26 cellular contexts compared by ENCODE assay signal in the genomic region with DNA sequence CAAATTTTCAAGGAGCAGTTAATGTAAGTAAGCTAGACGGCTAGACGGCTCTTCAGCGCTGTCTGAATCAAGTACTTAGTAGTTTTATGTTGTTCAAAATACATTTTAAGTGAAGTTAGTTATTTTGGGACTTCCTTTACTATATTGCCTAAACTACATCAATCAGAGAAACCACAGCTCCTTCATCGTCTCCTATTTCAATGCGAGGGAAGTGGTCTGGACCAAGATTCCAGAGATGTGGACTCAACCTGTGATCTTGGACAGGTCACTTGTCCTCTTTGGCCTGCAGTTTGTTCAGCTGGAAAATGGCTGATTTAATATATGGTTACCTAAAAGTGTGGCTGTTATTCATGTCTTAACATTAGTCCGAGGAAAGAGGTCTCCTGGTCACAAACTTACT.
"Had no signal": no experiment of that assay in that cellular context is flagged by ENCODE, and none has a peak within 500 bp of the region (broad histone marks: within the 10 kb centered on the region; RNA-seq: fewer than 3 reads in every experiment).

No MANE protein-coding gene starts in this region.

- H3K27me3 ChIP-seq: left lung, neural progenitor cell, neutrophil, right lobe of liver, tibial nerve, uterus had no signal

- DNase-seq: immature natural killer cell; kidney; left colon; left lung; mesendoderm; naive B cell; natural killer cell; nephron progenitor cell; occipital lobe; psoas muscle; right lobe of liver; stimulated activated CD4-positive, alpha-beta T cell treated with anti-CD3 and anti-CD28 coated beads, Interleukin-1b, Interleukin-23, amount 100 ng/mL, for 48 hours; stimulated activated CD4-positive, alpha-beta T cell treated with anti-CD3 and anti-CD28 coated beads, Interleukin-2, amount 100 ng/mL, for 48 hours; stimulated activated CD4-positive, alpha-beta T cell treated with anti-CD3 and anti-CD28 coated beads, Interleukin-4, amount 100 ng/mL, for 4 hours; stimulated activated CD8-positive, alpha-beta memory T cell treated with anti-CD3 and anti-CD28 coated beads, Interleukin-4, amount 100 ng/mL, for 48 hours; stimulated activated naive CD4-positive, alpha-beta T cell treated with Interleukin-2 at 50 U/mL for 16 hours; stimulated activated naive CD8-positive, alpha-beta T cell treated with anti-CD3 and anti-CD28 coated beads, Interleukin-15, amount 100 ng/mL, for 72 hours; substantia nigra; uterus had no signal

- H3K27ac ChIP-seq: left lung, neural progenitor cell, neutrophil, parathyroid adenoma, psoas muscle, right lobe of liver, tibial nerve, uterus had no signal

- H3K4me2 ChIP-seq: neural progenitor cell, smooth muscle cell had no signal

- ATAC-seq: left colon; left lung; natural killer cell; psoas muscle; right lobe of liver; stimulated activated memory B cell treated with anti-CD40 and anti-IgM and Interleukin-4, amounts not matched to agents 10 μg/mL and 1 μg/mL and 100 μg/mL, for 72 hours; stimulated activated naive CD8-positive, alpha-beta T cell treated with anti-CD3 and anti-CD28 coated beads, Interleukin-15, amount 100 ng/mL, for 72 hours had no signal

- H3K9ac ChIP-seq: neural progenitor cell, parathyroid adenoma had no signal

- H3K4me3 ChIP-seq: left lung, lung, neural progenitor cell, psoas muscle, right lobe of liver, smooth muscle cell, tibial nerve, uterus had no signal

- H3K4me1 ChIP-seq: left lung, neural progenitor cell, parathyroid adenoma, psoas muscle, right lobe of liver, tibial nerve, uterus had no signal

- H3K36me3 ChIP-seq: neural progenitor cell had no signal

- H3K9me3 ChIP-seq: left lung, neutrophil, psoas muscle, right lobe of liver, tibial nerve, uterus had no signal
